In the genomic region with DNA sequence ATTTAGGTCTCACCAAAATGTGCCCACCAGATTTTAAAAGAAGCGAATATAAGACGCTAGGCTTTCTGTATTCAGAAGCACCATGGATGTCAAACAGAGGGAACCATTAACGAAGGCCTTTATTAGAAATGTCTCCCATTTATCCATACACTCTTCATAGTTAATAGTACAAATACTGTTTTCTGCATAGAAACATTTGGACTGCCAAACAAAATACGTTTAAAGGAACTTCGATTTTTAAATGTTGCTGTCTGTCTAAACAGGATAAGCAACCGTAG, we compare ENCODE assay signal across 1 cellular context.
TF ChIP-seq lines count a peak whose summit lies in the region.

No MANE protein-coding gene starts in this region.

TF ChIP-seq in GM23338, 12 proteins besides CTCF, POLR2A, EP300 and RAD21 (continued from another document):
- TF ChIP-seq, protein P1, sequence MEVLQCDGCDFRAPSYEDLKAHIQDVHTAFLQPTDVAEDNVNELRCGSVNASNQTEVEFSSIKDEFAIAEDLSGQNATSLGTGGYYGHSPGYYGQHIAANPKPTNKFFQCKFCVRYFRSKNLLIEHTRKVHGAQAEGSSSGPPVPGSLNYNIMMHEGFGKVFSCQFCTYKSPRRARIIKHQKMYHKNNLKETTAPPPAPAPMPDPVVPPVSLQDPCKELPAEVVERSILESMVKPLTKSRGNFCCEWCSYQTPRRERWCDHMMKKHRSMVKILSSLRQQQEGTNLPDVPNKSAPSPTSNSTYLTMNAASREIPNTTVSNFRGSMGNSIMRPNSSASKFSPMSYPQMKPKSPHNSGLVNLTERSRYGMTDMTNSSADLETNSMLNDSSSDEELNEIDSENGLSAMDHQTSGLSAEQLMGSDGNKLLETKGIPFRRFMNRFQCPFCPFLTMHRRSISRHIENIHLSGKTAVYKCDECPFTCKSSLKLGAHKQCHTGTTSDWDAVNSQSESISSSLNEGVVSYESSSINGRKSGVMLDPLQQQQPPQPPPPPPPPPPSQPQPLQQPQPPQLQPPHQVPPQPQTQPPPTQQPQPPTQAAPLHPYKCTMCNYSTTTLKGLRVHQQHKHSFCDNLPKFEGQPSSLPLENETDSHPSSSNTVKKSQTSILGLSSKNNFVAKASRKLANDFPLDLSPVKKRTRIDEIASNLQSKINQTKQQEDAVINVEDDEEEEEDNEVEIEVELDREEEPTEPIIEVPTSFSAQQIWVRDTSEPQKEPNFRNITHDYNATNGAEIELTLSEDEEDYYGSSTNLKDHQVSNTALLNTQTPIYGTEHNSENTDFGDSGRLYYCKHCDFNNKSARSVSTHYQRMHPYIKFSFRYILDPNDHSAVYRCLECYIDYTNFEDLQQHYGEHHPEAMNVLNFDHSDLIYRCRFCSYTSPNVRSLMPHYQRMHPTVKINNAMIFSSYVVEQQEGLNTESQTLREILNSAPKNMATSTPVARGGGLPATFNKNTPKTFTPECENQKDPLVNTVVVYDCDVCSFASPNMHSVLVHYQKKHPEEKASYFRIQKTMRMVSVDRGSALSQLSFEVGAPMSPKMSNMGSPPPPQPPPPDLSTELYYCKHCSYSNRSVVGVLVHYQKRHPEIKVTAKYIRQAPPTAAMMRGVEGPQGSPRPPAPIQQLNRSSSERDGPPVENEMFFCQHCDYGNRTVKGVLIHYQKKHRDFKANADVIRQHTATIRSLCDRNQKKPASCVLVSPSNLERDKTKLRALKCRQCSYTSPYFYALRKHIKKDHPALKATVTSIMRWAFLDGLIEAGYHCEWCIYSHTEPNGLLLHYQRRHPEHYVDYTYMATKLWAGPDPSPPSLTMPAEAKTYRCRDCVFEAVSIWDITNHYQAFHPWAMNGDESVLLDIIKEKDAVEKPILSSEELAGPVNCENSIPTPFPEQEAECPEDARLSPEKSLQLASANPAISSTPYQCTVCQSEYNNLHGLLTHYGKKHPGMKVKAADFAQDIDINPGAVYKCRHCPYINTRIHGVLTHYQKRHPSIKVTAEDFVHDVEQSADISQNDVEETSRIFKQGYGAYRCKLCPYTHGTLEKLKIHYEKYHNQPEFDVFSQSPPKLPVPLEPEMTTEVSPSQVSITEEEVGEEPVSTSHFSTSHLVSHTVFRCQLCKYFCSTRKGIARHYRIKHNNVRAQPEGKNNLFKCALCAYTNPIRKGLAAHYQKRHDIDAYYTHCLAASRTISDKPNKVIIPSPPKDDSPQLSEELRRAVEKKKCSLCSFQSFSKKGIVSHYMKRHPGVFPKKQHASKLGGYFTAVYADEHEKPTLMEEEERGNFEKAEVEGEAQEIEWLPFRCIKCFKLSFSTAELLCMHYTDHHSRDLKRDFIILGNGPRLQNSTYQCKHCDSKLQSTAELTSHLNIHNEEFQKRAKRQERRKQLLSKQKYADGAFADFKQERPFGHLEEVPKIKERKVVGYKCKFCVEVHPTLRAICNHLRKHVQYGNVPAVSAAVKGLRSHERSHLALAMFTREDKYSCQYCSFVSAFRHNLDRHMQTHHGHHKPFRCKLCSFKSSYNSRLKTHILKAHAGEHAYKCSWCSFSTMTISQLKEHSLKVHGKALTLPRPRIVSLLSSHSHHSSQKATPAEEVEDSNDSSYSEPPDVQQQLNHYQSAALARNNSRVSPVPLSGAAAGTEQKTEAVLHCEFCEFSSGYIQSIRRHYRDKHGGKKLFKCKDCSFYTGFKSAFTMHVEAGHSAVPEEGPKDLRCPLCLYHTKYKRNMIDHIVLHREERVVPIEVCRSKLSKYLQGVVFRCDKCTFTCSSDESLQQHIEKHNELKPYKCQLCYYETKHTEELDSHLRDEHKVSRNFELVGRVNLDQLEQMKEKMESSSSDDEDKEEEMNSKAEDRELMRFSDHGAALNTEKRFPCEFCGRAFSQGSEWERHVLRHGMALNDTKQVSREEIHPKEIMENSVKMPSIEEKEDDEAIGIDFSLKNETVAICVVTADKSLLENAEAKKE (CRISPR knock-in tag; IDR thresholded peaks at IDR 0.05): no peak
- no peak for TF ChIP-seq POLR2AphosphoS5 (IDR thresholded peaks at IDR 0.05; ENCODE audit: low read depth)
- no peak for TF ChIP-seq JUNB (IDR thresholded peaks at IDR 0.05; ENCODE audit: unreplicated experiment)
- no peak for TF ChIP-seq ZNF114 (CRISPR knock-in tag; IDR thresholded peaks at IDR 0.05)
- no peak for TF ChIP-seq EZH2phosphoT487 (IDR thresholded peaks at IDR 0.05; ENCODE audit: unreplicated experiment)
- TF ChIP-seq, protein P2, sequence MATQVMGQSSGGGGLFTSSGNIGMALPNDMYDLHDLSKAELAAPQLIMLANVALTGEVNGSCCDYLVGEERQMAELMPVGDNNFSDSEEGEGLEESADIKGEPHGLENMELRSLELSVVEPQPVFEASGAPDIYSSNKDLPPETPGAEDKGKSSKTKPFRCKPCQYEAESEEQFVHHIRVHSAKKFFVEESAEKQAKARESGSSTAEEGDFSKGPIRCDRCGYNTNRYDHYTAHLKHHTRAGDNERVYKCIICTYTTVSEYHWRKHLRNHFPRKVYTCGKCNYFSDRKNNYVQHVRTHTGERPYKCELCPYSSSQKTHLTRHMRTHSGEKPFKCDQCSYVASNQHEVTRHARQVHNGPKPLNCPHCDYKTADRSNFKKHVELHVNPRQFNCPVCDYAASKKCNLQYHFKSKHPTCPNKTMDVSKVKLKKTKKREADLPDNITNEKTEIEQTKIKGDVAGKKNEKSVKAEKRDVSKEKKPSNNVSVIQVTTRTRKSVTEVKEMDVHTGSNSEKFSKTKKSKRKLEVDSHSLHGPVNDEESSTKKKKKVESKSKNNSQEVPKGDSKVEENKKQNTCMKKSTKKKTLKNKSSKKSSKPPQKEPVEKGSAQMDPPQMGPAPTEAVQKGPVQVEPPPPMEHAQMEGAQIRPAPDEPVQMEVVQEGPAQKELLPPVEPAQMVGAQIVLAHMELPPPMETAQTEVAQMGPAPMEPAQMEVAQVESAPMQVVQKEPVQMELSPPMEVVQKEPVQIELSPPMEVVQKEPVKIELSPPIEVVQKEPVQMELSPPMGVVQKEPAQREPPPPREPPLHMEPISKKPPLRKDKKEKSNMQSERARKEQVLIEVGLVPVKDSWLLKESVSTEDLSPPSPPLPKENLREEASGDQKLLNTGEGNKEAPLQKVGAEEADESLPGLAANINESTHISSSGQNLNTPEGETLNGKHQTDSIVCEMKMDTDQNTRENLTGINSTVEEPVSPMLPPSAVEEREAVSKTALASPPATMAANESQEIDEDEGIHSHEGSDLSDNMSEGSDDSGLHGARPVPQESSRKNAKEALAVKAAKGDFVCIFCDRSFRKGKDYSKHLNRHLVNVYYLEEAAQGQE (IDR thresholded peaks at IDR 0.05; ENCODE audit: unreplicated experiment): no peak
- no peak for TF ChIP-seq STAT1 (IDR thresholded peaks at IDR 0.05; ENCODE audit: unreplicated experiment)
- TF ChIP-seq, protein P3, sequence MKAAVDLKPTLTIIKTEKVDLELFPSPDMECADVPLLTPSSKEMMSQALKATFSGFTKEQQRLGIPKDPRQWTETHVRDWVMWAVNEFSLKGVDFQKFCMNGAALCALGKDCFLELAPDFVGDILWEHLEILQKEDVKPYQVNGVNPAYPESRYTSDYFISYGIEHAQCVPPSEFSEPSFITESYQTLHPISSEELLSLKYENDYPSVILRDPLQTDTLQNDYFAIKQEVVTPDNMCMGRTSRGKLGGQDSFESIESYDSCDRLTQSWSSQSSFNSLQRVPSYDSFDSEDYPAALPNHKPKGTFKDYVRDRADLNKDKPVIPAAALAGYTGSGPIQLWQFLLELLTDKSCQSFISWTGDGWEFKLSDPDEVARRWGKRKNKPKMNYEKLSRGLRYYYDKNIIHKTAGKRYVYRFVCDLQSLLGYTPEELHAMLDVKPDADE (IDR thresholded peaks at IDR 0.05): no peak
